19 cellular contexts compared by ENCODE assay signal in genomic region chr1:181646723-181647122, GRCh38.
"Had no signal": no experiment of that assay in that cellular context is flagged by ENCODE, and none has a peak within 500 bp of the region (broad histone marks: within the 10 kb centered on the region; RNA-seq: fewer than 3 reads in every experiment).

No MANE protein-coding gene starts in this region.

- H3K36me3 Mint-ChIP-seq: activated naive CD8-positive, alpha-beta T cell treated with anti-CD3 and anti-CD28 coated beads for 36 hours; immature natural killer cell had no signal

- DNase-seq: activated CD4-positive, alpha-beta T cell treated with anti-CD3 and anti-CD28 coated beads, Interleukin-2, amount 50 U/mL, for 1 hour; activated CD4-positive, CD25-positive, alpha-beta regulatory T cell; activated CD8-positive, alpha-beta memory T cell treated with anti-CD3 and anti-CD28 coated beads for 24 hours; activated naive CD8-positive, alpha-beta T cell treated with anti-CD3 and anti-CD28 coated beads for 36 hours; effector CD4-positive, alpha-beta T cell; heart left ventricle; immature natural killer cell; lower lobe of right lung; ovary; stimulated activated CD4-positive, alpha-beta T cell treated with anti-CD3 and anti-CD28 coated beads, Interleukin-12 subunit alpha, Interleukin-12 subunit beta, amount 100 ng/mL, for 4 hours; stimulated activated CD4-positive, alpha-beta T cell treated with anti-CD3 and anti-CD28 coated beads, Interleukin-2, amount 100 ng/mL, for 24 hours; tibial artery had no signal

- ATAC-seq: heart left ventricle, lower lobe of right lung had no signal

- H3K27me3 ChIP-seq: ovary, vagina had no signal

- H3K9me3 Mint-ChIP-seq: activated naive CD8-positive, alpha-beta T cell treated with anti-CD3 and anti-CD28 coated beads for 36 hours; activated T-helper 1 cell treated with anti-CD3 and anti-CD28 coated beads, Interleukin-12 subunit alpha, Interleukin-12 subunit beta, Interleukin-2, Interleukin-4 antibody, amounts not matched to agents 30 ng/mL and 10 ng/mL and 1 ng/mL, durations not matched to agents 14 hours and 24 hours and 36 hours; brain; central memory CD8-positive, alpha-beta T cell; neural crest cell; stimulated activated memory B cell treated with anti-CD40 and anti-IgM and Interleukin-4, amounts not matched to agents 10 μg/mL and 1 μg/mL and 100 μg/mL, for 72 hours had no signal

- H3K4me1 Mint-ChIP-seq: activated naive CD8-positive, alpha-beta T cell treated with anti-CD3 and anti-CD28 coated beads for 36 hours; central memory CD8-positive, alpha-beta T cell; immature natural killer cell; neural crest cell had no signal

- H3K4me3 Mint-ChIP-seq: activated naive CD8-positive, alpha-beta T cell treated with anti-CD3 and anti-CD28 coated beads for 36 hours; activated T-helper 1 cell treated with anti-CD3 and anti-CD28 coated beads, Interleukin-12 subunit alpha, Interleukin-12 subunit beta, Interleukin-2, Interleukin-4 antibody, amounts not matched to agents 30 ng/mL and 10 ng/mL and 1 ng/mL, durations not matched to agents 14 hours and 24 hours and 36 hours; brain; central memory CD8-positive, alpha-beta T cell; immature natural killer cell; neural crest cell; stimulated activated memory B cell treated with anti-CD40 and anti-IgM and Interleukin-4, amounts not matched to agents 10 μg/mL and 1 μg/mL and 100 μg/mL, for 72 hours had no signal

- H3K4me3 ChIP-seq: coronary artery, heart left ventricle, lower lobe of right lung, ovary, tibial artery, vagina had no signal

- H3K27ac ChIP-seq: coronary artery, heart left ventricle, lower lobe of right lung, ovary, tibial artery, vagina had no signal

- H3K27ac Mint-ChIP-seq: activated naive CD8-positive, alpha-beta T cell treated with anti-CD3 and anti-CD28 coated beads for 36 hours; activated T-helper 1 cell treated with anti-CD3 and anti-CD28 coated beads, Interleukin-12 subunit alpha, Interleukin-12 subunit beta, Interleukin-2, Interleukin-4 antibody, amounts not matched to agents 30 ng/mL and 10 ng/mL and 1 ng/mL, durations not matched to agents 14 hours and 24 hours and 36 hours; immature natural killer cell; stimulated activated memory B cell treated with anti-CD40 and anti-IgM and Interleukin-4, amounts not matched to agents 10 μg/mL and 1 μg/mL and 100 μg/mL, for 72 hours had no signal
